26 cellular contexts compared by ENCODE assay signal in the genomic region with DNA sequence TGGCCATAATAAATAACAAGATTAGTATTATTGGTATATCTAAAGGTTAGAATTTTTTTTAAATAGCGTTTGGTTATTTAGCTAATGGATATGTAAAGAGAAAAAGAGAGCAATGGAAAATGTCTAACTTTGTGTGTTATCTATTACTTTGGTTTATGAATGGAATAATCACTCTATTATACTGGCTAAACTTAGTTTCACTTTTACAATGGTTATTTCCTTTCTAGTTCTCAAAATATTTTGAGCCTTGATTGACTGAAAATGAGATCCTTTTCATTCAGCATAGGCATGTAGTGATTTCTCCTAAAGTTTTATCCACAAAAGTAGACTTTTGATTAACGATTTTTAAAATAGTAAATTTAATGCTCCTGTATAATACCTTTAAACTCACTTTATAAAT. TPM values are rescaled to one million over a fixed set of nuclear protein-coding genes. Genes with fewer than 3 reads are reported as not detected.
DNase-seq lines count a peak whose midpoint lies in the region; ATAC-seq and TF ChIP-seq lines count a peak whose summit lies in the region.
"Had no signal": no experiment of that assay in that cellular context is flagged by ENCODE, and none has a peak within 500 bp of the region (broad histone marks: within the 10 kb centered on the region; RNA-seq: fewer than 3 reads in every experiment).

No MANE protein-coding gene starts in this region.

- no peaks in the 10 kb centered on the region for H3K27me3 Mint-ChIP-seq in CD8-positive, alpha-beta memory T cell
- H3K27me3 Mint-ChIP-seq: activated naive CD8-positive, alpha-beta T cell treated with anti-CD3 and anti-CD28 coated beads, Interleukin-2, amount 10 ng/mL, durations not matched to agents 7 days and 5 days; CD4-positive, CD25-positive, alpha-beta regulatory T cell; memory B cell; natural killer cell treated with Interleukin-12 subunit alpha and Interleukin-12 subunit beta and Interleukin-15 and Interleukin-18, amount 100 ng/mL, for 72 hours had no signal

- H3K4me3 Mint-ChIP-seq in CD8-positive, alpha-beta memory T cell: no peak overlapping the region
- H3K4me3 Mint-ChIP-seq: activated naive CD8-positive, alpha-beta T cell treated with anti-CD3 and anti-CD28 coated beads, Interleukin-2, amount 10 ng/mL, durations not matched to agents 7 days and 5 days; activated T-cell treated with anti-CD3 and anti-CD28 coated beads, Interleukin-2, amount 50 U/mL, for 72 hours; CD4-positive, CD25-positive, alpha-beta regulatory T cell; memory B cell; natural killer cell treated with Interleukin-12 subunit alpha and Interleukin-12 subunit beta and Interleukin-15 and Interleukin-18, amount 100 ng/mL, for 72 hours had no signal

- 62 to 72% methylated on average over 2 of the region's 2 CpGs for WGBS in heart right ventricle, 2 donors

- DNase-seq in heart right ventricle (no peak), cardiac septum (ENCODE audit: low spot score) (no peak), PC-3 (no peak), fibroblast of villous mesenchyme (ENCODE audit: low read depth) (peak; percentile 20), tibial artery (no peak), NCI-H1092 (lab: John Stamatoyannopoulos, UW) (no peak)
- DNase-seq in stimulated activated naive CD4-positive, alpha-beta T cell (lab: John Stamatoyannopoulos, UW): no peak
- DNase-seq in CD8-positive, alpha-beta memory T cell: no peak
- DNase-seq: ACHN; activated CD8-positive, alpha-beta memory T cell treated with anti-CD3 and anti-CD28 coated beads for 24 hours; activated naive CD8-positive, alpha-beta T cell treated with anti-CD3 and anti-CD28 coated beads, Interleukin-2, amount 10 ng/mL, durations not matched to agents 7 days and 5 days; activated T-cell treated with anti-CD3 and anti-CD28 coated beads, Interleukin-2, amount 50 U/mL, for 72 hours; CD4-positive, CD25-positive, alpha-beta regulatory T cell; DMS79 treated with DMSO at 0.1 percent for 48 hours; dorsolateral prefrontal cortex; head of caudate nucleus; NCI-H1105; NCI-H69; SJCRH30; stimulated activated CD8-positive, alpha-beta memory T cell treated with anti-CD3 and anti-CD28 coated beads, Interleukin-4, amount 100 ng/mL, for 48 hours had no signal

- TF ChIP-seq CTCF in heart right ventricle (IDR thresholded peaks at IDR 0.05): no peak
- no peak for TF ChIP-seq CTCF in PC-3 (conservative IDR thresholded peaks at IDR 0.05; ENCODE audit: low read depth, low read length)
- TF ChIP-seq CTCF in fibroblast of villous mesenchyme (IDR thresholded peaks at IDR 0.05; ENCODE audit: insufficient read depth, low read depth, low read length): no peak
- TF ChIP-seq CTCF in tibial artery (IDR thresholded peaks at IDR 0.05): no peak

- ATAC-seq in heart right ventricle (no peak), PC-3 (no peak)
- ATAC-seq: activated CD4-positive, CD25-positive, alpha-beta regulatory T cell treated with anti-CD3 and anti-CD28 coated beads, Interleukin-2, amount 50 U/mL, for 24 hours; activated T-cell treated with anti-CD3 and anti-CD28 coated beads, Interleukin-2, amount 50 U/mL, for 72 hours; natural killer cell treated with Interleukin-12 subunit alpha and Interleukin-12 subunit beta and Interleukin-15 and Interleukin-18, amount 100 ng/mL, for 72 hours had no signal

- no TSS peak for BruUV-seq in PC-3 (replicated peaks; lab: Mats Ljungman, UMichigan)

- H3K4me2 ChIP-seq in PC-3 (ENCODE audit: low read length): peak overlapping the region; percentile 53
- H3K4me2 ChIP-seq: smooth muscle cell had no signal

- no peaks in the 10 kb centered on the region for H3K9me2 ChIP-seq in PC-3 (replicated peaks; ENCODE audit: low read length)

- no peak overlapping the region for H3K9ac ChIP-seq in PC-3 (ENCODE audit: low read length)

- H3K27ac Mint-ChIP-seq in CD8-positive, alpha-beta memory T cell: no peak overlapping the region
- H3K27ac Mint-ChIP-seq: activated naive CD8-positive, alpha-beta T cell treated with anti-CD3 and anti-CD28 coated beads, Interleukin-2, amount 10 ng/mL, durations not matched to agents 7 days and 5 days; activated T-cell treated with anti-CD3 and anti-CD28 coated beads, Interleukin-2, amount 50 U/mL, for 72 hours; CD4-positive, CD25-positive, alpha-beta regulatory T cell; memory B cell; natural killer cell treated with Interleukin-12 subunit alpha and Interleukin-12 subunit beta and Interleukin-15 and Interleukin-18, amount 100 ng/mL, for 72 hours had no signal

- H3K36me3 Mint-ChIP-seq in CD8-positive, alpha-beta memory T cell: no peaks in the 10 kb centered on the region
- H3K36me3 Mint-ChIP-seq: activated naive CD8-positive, alpha-beta T cell treated with anti-CD3 and anti-CD28 coated beads, Interleukin-2, amount 10 ng/mL, durations not matched to agents 7 days and 5 days; CD4-positive, CD25-positive, alpha-beta regulatory T cell; memory B cell; natural killer cell treated with Interleukin-12 subunit alpha and Interleukin-12 subunit beta and Interleukin-15 and Interleukin-18, amount 100 ng/mL, for 72 hours had no signal

- peak overlapping the region; percentile 33 for H2AFZ ChIP-seq in PC-3 (ENCODE audit: low read length)

- H3K27me3 ChIP-seq in heart right ventricle (no peaks in the 10 kb centered on the region), PC-3 (ENCODE audit: low read length) (no peaks in the 10 kb centered on the region), tibial artery (no peaks in the 10 kb centered on the region)
- H3K27me3 ChIP-seq in CD8-positive, alpha-beta memory T cell (ENCODE audit: insufficient read depth, low read length, poor library complexity, severe bottlenecking): no peaks in the 10 kb centered on the region
- H3K27me3 ChIP-seq: dorsolateral prefrontal cortex, SJCRH30 had no signal

- no peaks in the 10 kb centered on the region for H4K20me1 ChIP-seq in PC-3 (ENCODE audit: low read length)

- intact Hi-C loops in heart right ventricle (cut with DNase I) (loop anchor here in 1 of 10 donors (5.0 kb wide), 1 partner anchor 42 kb away; no protein-coding TSS in a partner anchor), cardiac septum (cut with DNase I) (no loop called here), PC-3 (cut with micrococcal nuclease) (no loop called here), tibial artery (cut with DNase I; ENCODE audit: low total_unique reads) (no loop called here)

- no peaks in the 10 kb centered on the region for H3F3A ChIP-seq in PC-3 (ENCODE audit: low read length, unreplicated experiment)

- H3K27ac ChIP-seq in heart right ventricle (peak overlapping the region in 8 of 10 donors; percentile 45 to 84 (median 68)), PC-3 (ENCODE audit: low read length) (no peak overlapping the region), tibial artery (peak overlapping the region in 1 of 2 donors; percentile 2)
- no peak overlapping the region for H3K27ac ChIP-seq in CD8-positive, alpha-beta memory T cell (ENCODE audit: low read depth, low read length)
- H3K27ac ChIP-seq: dorsolateral prefrontal cortex, SJCRH30 had no signal

- H3K9me3 Mint-ChIP-seq in CD8-positive, alpha-beta memory T cell: no peaks in the 10 kb centered on the region
- H3K9me3 Mint-ChIP-seq: activated naive CD8-positive, alpha-beta T cell treated with anti-CD3 and anti-CD28 coated beads, Interleukin-2, amount 10 ng/mL, durations not matched to agents 7 days and 5 days; activated T-cell treated with anti-CD3 and anti-CD28 coated beads, Interleukin-2, amount 50 U/mL, for 72 hours; natural killer cell treated with Interleukin-12 subunit alpha and Interleukin-12 subunit beta and Interleukin-15 and Interleukin-18, amount 100 ng/mL, for 72 hours had no signal

- H3K4me3 ChIP-seq in heart right ventricle (no peak overlapping the region), PC-3 (ENCODE audit: low read length) (peak overlapping the region; percentile 30; the same call in 1 of the 2 replicates), fibroblast of villous mesenchyme (ENCODE audit: low read depth, low read length) (peak overlapping the region; percentile 1), tibial artery (peak overlapping the region; percentile 17 to 26)
- H3K4me3 ChIP-seq in CD8-positive, alpha-beta memory T cell (ENCODE audit: low read length): no peak overlapping the region
- H3K4me3 ChIP-seq: HAP-1, SJCRH30, smooth muscle cell had no signal

- POLR2A ChIA-PET in PC-3 (lab: Charles Lee; ENCODE audit: unreplicated experiment): no interaction called here
- POLR2A ChIA-PET in CD8-positive, alpha-beta memory T cell (lab: Charles Lee): no interaction called here

- H3K79me2 ChIP-seq in PC-3 (ENCODE audit: low read length): no peaks in the 10 kb centered on the region

- H3K9me3 ChIP-seq in heart right ventricle: no peaks in the 10 kb centered on the region
- H3K9me3 ChIP-seq in PC-3 (ENCODE audit: low read length): no peaks in the 10 kb centered on the region
- no peaks in the 10 kb centered on the region for H3K9me3 ChIP-seq in tibial artery
- H3K9me3 ChIP-seq in CD8-positive, alpha-beta memory T cell (ENCODE audit: low read length): no peaks in the 10 kb centered on the region
- H3K9me3 ChIP-seq: HAP-1, SJCRH30 had no signal

- H3K4me1 ChIP-seq in heart right ventricle (peaks cover 0 to 64% (median 42%) of the 10 kb centered on the region in 9 donors), PC-3 (ENCODE audit: insufficient read depth, low read length) (no peaks in the 10 kb centered on the region), tibial artery (peaks cover 0 to 57% (median 2%) of the 10 kb centered on the region in 4 donors)
- no peaks in the 10 kb centered on the region for H3K4me1 ChIP-seq in CD8-positive, alpha-beta memory T cell (ENCODE audit: insufficient read depth, low read length)
- H3K4me1 ChIP-seq: SJCRH30 had no signal

- no peaks in the 10 kb centered on the region for H3K36me3 ChIP-seq in heart right ventricle
- H3K36me3 ChIP-seq in PC-3 (ENCODE audit: low read depth, low read length): no peaks in the 10 kb centered on the region
- H3K36me3 ChIP-seq in tibial artery: no peaks in the 10 kb centered on the region
- H3K36me3 ChIP-seq in CD8-positive, alpha-beta memory T cell (ENCODE audit: insufficient read depth, low read length): no peaks in the 10 kb centered on the region
- H3K36me3 ChIP-seq: HAP-1, SJCRH30 had no signal

- no peaks in the 10 kb centered on the region for H3K4me1 Mint-ChIP-seq in CD8-positive, alpha-beta memory T cell
- H3K4me1 Mint-ChIP-seq: activated naive CD8-positive, alpha-beta T cell treated with anti-CD3 and anti-CD28 coated beads, Interleukin-2, amount 10 ng/mL, durations not matched to agents 7 days and 5 days; CD4-positive, CD25-positive, alpha-beta regulatory T cell; memory B cell had no signal

- CTCF ChIA-PET in PC-3 (lab: Charles Lee): no interaction called here
- CTCF ChIA-PET in CD8-positive, alpha-beta memory T cell (lab: Charles Lee): no interaction called here

RNA-seq across cellular contexts. Expression of gene MLIP, which starts 51.6 kb away (rescaled TPM):
- total RNA-seq in heart right ventricle: 100 to 1,000 TPM; 356 to 486 (median 399) TPM
- 100 to 1,000 TPM; 102 to 153 TPM for polyA plus RNA-seq in heart right ventricle
- 319 TPM for total RNA-seq in cardiac septum
- not detected in 2 replicates for total RNA-seq in PC-3 (2014; rRNA removed)
- not detected in 2 replicates for total RNA-seq in fibroblast of villous mesenchyme
- total RNA-seq in CD8-positive, alpha-beta memory T cell: not detected
- not detected for polyA plus RNA-seq in CD8-positive, alpha-beta memory T cell
- total RNA-seq: activated naive CD8-positive, alpha-beta T cell treated with anti-CD3 and anti-CD28 coated beads, Interleukin-2, amount 10 ng/mL, durations not matched to agents 7 days and 5 days; activated T-cell treated with anti-CD3 and anti-CD28 coated beads, Interleukin-2, amount 50 U/mL, for 72 hours; CD4-positive, CD25-positive, alpha-beta regulatory T cell; natural killer cell treated with Interleukin-12 subunit alpha and Interleukin-12 subunit beta and Interleukin-15 and Interleukin-18, amount 100 ng/mL, for 72 hours; smooth muscle cell; T-helper 2 cell treated with Interferon-gamma antibody and Interleukin-4, amounts not matched to agents 100 ng/mL and 5 ng/mL, for 36 hours had no signal
- polyA plus RNA-seq: CD4-positive, CD25-positive, alpha-beta regulatory T cell; smooth muscle cell had no signal

Comparison
In these comparisons a context has a peak if more than half of its experiments do, and no peak if none do; other contexts are left out.
1. H3K27ac ChIP-seq: peak in heart right ventricle (8 of 10); none in PC-3 (single experiment) and CD8-positive, alpha-beta memory T cell (single experiment).
2. H3K4me3 ChIP-seq: peak in PC-3 (single experiment), fibroblast of villous mesenchyme (single experiment) and tibial artery (2 of 2); none in heart right ventricle (0 of 10) and CD8-positive, alpha-beta memory T cell (single experiment).
3. RNA of gene MLIP, which starts 51.6 kb away (total RNA-seq): 356 to 486 TPM in heart right ventricle and 319 TPM in cardiac septum (single experiment); not detected in CD8-positive, alpha-beta memory T cell, not detected in PC-3 and not detected in fibroblast of villous mesenchyme; every median in the first group is over 100 times any median in the second.